In the genomic region with DNA sequence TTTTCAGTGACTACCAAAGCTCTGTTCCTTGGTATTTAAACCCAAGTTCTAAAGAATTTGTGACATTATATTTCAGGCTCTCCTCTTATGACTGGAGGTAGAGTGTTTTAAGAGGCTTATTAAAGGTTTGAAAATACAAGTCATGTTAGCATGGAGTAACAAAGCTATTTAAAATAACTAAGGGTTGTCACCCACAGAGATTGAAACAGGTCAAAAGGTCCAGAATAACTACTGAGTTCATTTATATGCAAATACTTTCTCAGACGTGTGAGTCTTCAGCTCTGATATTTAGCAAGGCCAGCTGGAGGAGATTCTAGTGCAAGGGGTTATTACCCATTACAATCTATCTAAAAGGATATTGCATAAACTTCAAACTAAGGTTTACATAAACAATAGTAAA, we compare ENCODE assay signal across 33 cellular contexts.
"Had no signal": no experiment of that assay in that cellular context is flagged by ENCODE, and none has a peak within 500 bp of the region (broad histone marks: within the 10 kb centered on the region; RNA-seq: fewer than 3 reads in every experiment).

No MANE protein-coding gene starts in this region.

- H3K27me3 ChIP-seq: ascending aorta, cardiac muscle cell had no signal

- H3K4me1 Mint-ChIP-seq: activated CD4-positive, alpha-beta T cell treated with anti-CD3 and anti-CD28 coated beads, Interleukin-2, amount 10 ng/mL, durations not matched to agents 24 days and 14 days; activated naive CD4-positive, alpha-beta T cell treated with anti-CD3 and anti-CD28 coated beads, Interleukin-2, amount 50 U/mL, for 24 hours; activated naive CD8-positive, alpha-beta T cell treated with anti-CD3 and anti-CD28 coated beads, Interleukin-2, amount 10 ng/mL, durations not matched to agents 7 days and 5 days; central memory CD8-positive, alpha-beta T cell; T-cell; T-helper 17 cell had no signal

- H3K4me3 Mint-ChIP-seq: activated CD4-positive, alpha-beta T cell treated with anti-CD3 and anti-CD28 coated beads, Interleukin-2, amount 10 ng/mL, durations not matched to agents 24 days and 14 days; activated CD8-positive, alpha-beta T cell treated with anti-CD3 and anti-CD28 coated beads for 36 hours; activated naive CD4-positive, alpha-beta T cell treated with anti-CD3 and anti-CD28 coated beads, Interleukin-2, amount 50 U/mL, for 24 hours; activated naive CD8-positive, alpha-beta T cell treated with anti-CD3 and anti-CD28 coated beads, Interleukin-2, amount 10 ng/mL, durations not matched to agents 7 days and 5 days; activated T-cell treated with anti-CD3 and anti-CD28 coated beads, Interleukin-2, amount 50 U/mL, for 72 hours; central memory CD8-positive, alpha-beta T cell; T-cell; T-helper 17 cell had no signal

- DNase-seq: activated CD4-positive, alpha-beta T cell treated with anti-CD3 and anti-CD28 coated beads, Interleukin-2, amount 10 ng/mL, durations not matched to agents 24 days and 14 days; activated CD4-positive, alpha-beta T cell treated with anti-CD3 and anti-CD28 coated beads, Interleukin-2, amount 50 U/mL, for 4 hours; activated CD8-positive, alpha-beta T cell treated with anti-CD3 and anti-CD28 coated beads for 36 hours; activated gamma-delta T cell; activated naive CD4-positive, alpha-beta T cell treated with Interleukin-2 at 50 U/mL for 16 hours; activated naive CD8-positive, alpha-beta T cell treated with anti-CD3 and anti-CD28 coated beads, Interleukin-2, amount 10 ng/mL, durations not matched to agents 7 days and 5 days; activated T-cell treated with anti-CD3 and anti-CD28 coated beads, Interleukin-2, amount 50 U/mL, for 1 hour; activated T-cell treated with anti-CD3 and anti-CD28 coated beads, Interleukin-2, amount 50 U/mL, for 72 hours; amygdala; KG1; NCI-H1092 treated with DMSO at 0.1 percent for 48 hours; NCI-H1417; NCI-H146; NCI-H187; NCI-H2081; NCI-H2171 treated with DMSO at 0.1 percent for 48 hours; NCI-H2227 treated with DMSO at 0.1 percent for 48 hours; NCI-H446; NCI-H510A treated with DMSO at 0.1 percent for 48 hours; NCI-H69; NCI-H82; RPMI8226; SIG-M5; T-cell; T-helper 17 cell had no signal

- H3K4me1 ChIP-seq: ascending aorta had no signal

- H3K4me3 ChIP-seq: ascending aorta, cardiac muscle cell had no signal

- ATAC-seq: activated CD8-positive, alpha-beta T cell treated with anti-CD3 and anti-CD28 coated beads for 36 hours; activated T-cell treated with anti-CD3 and anti-CD28 coated beads, Interleukin-2, amount 50 U/mL, for 72 hours; Panc1; SK-N-SH treated with all-trans-retinoic acid at 6 μM for 48 hours; T-cell; T-helper 17 cell had no signal

- H3K27ac ChIP-seq: ascending aorta, cardiac muscle cell, VCaP had no signal

- H3K9me3 ChIP-seq: ascending aorta had no signal

- H3K27me3 Mint-ChIP-seq: activated CD4-positive, alpha-beta T cell treated with anti-CD3 and anti-CD28 coated beads, Interleukin-2, amount 10 ng/mL, durations not matched to agents 24 days and 14 days; activated CD8-positive, alpha-beta T cell treated with anti-CD3 and anti-CD28 coated beads for 36 hours; activated naive CD4-positive, alpha-beta T cell treated with anti-CD3 and anti-CD28 coated beads, Interleukin-2, amount 50 U/mL, for 24 hours; activated naive CD8-positive, alpha-beta T cell treated with anti-CD3 and anti-CD28 coated beads, Interleukin-2, amount 10 ng/mL, durations not matched to agents 7 days and 5 days; central memory CD8-positive, alpha-beta T cell; T-cell; T-helper 17 cell had no signal

- H3K36me3 ChIP-seq: ascending aorta, cardiac muscle cell had no signal

- H3K36me3 Mint-ChIP-seq: activated naive CD4-positive, alpha-beta T cell treated with anti-CD3 and anti-CD28 coated beads, Interleukin-2, amount 50 U/mL, for 24 hours; activated naive CD8-positive, alpha-beta T cell treated with anti-CD3 and anti-CD28 coated beads, Interleukin-2, amount 10 ng/mL, durations not matched to agents 7 days and 5 days; T-cell had no signal

- H3K27ac Mint-ChIP-seq: activated CD4-positive, alpha-beta T cell treated with anti-CD3 and anti-CD28 coated beads, Interleukin-2, amount 10 ng/mL, durations not matched to agents 24 days and 14 days; activated CD8-positive, alpha-beta T cell treated with anti-CD3 and anti-CD28 coated beads for 36 hours; activated naive CD4-positive, alpha-beta T cell treated with anti-CD3 and anti-CD28 coated beads, Interleukin-2, amount 50 U/mL, for 24 hours; activated naive CD8-positive, alpha-beta T cell treated with anti-CD3 and anti-CD28 coated beads, Interleukin-2, amount 10 ng/mL, durations not matched to agents 7 days and 5 days; activated T-cell treated with anti-CD3 and anti-CD28 coated beads, Interleukin-2, amount 50 U/mL, for 72 hours; activated T-helper 2 cell treated with anti-CD3 and anti-CD28 coated beads, Interferon-gamma antibody, Interleukin-2, Interleukin-4, amounts not matched to agents 10 μg/mL and 5 μg/mL and 100 μg/mL, durations not matched to agents 14 hours and 24 hours and 36 hours; T-cell; T-helper 17 cell had no signal
